1 cellular context compared by ENCODE assay signal in genomic region chrX:120468825-120469525, GRCh38.
TF ChIP-seq lines count a peak whose summit lies in the region.

LAMP2 (minus strand) TSS chrX:120469296; CDS start chrX:120469169, 127 bp downstream.

TF ChIP-seq in HepG2, 621 proteins besides CTCF, POLR2A, EP300 and RAD21 (continued from another document and continues in another):
- 0 out of 2 replicates have a peak, but pooled peaks have one; percentile 41 for TF ChIP-seq ZFP90 (CRISPR knock-in tag; IDR thresholded peaks at IDR 0.05; ENCODE audit: borderline replicate concordance)
- TF ChIP-seq SMAD3 (CRISPR knock-in tag; IDR thresholded peaks at IDR 0.05), result peak; percentile 38; the same call in 1 of the 2 replicates
- no peak for TF ChIP-seq ZKSCAN8 (CRISPR knock-in tag; IDR thresholded peaks at IDR 0.05; ENCODE audit: borderline replicate concordance)
- TF ChIP-seq SALL1 (CRISPR knock-in tag; IDR thresholded peaks at IDR 0.05), result peak; percentile 73
- peak; percentile 74 for TF ChIP-seq ZNF687 (CRISPR knock-in tag; IDR thresholded peaks at IDR 0.05)
- peak; percentile 57 for TF ChIP-seq RBM39 (IDR thresholded peaks at IDR 0.05; ENCODE audit: low read depth, low read length, poor library complexity, severe bottlenecking)
- TF ChIP-seq ZNF160 (CRISPR knock-in tag; IDR thresholded peaks at IDR 0.05), result no peak
- no peak for TF ChIP-seq ZNF12 (CRISPR knock-in tag; IDR thresholded peaks at IDR 0.05)
- 0 out of 2 replicates have a peak, but pooled peaks have one; percentile 16 for TF ChIP-seq HDAC2 (CRISPR knock-in tag; IDR thresholded peaks at IDR 0.05)
- TF ChIP-seq NR2F6 (IDR thresholded peaks at IDR 0.05), result peak; percentile 17; the same call in 1 of the 2 replicates
- TF ChIP-seq NR2F6 (CRISPR knock-in tag; IDR thresholded peaks at IDR 0.05), result no peak
- TF ChIP-seq CC2D1A (CRISPR knock-in tag; IDR thresholded peaks at IDR 0.05), result no peak
- peak; percentile 29; the same call in 1 of the 2 replicates for TF ChIP-seq FOXK1 (CRISPR knock-in tag; IDR thresholded peaks at IDR 0.05; ENCODE audit: borderline replicate concordance, low read depth)
- peak; percentile 74 for TF ChIP-seq TFE3 (CRISPR knock-in tag; IDR thresholded peaks at IDR 0.05)
- 0 out of 2 replicates have a peak, but pooled peaks have one; percentile 23 for TF ChIP-seq ESRRA (CRISPR knock-in tag; IDR thresholded peaks at IDR 0.05; ENCODE audit: low read depth)
- TF ChIP-seq NR2F2 (IDR thresholded peaks at IDR 0.05; ENCODE audit: borderline replicate concordance, low read depth), result peak; percentile 25; the same call in 1 of the 2 replicates
- peak; percentile 25; the same call in 1 of the 2 replicates for TF ChIP-seq NCOA2 (CRISPR knock-in tag; IDR thresholded peaks at IDR 0.05)
- 0 out of 2 replicates have a peak, but pooled peaks have one; percentile 37 for TF ChIP-seq ERF (CRISPR knock-in tag; IDR thresholded peaks at IDR 0.05)
- no peak for TF ChIP-seq AGO1 (IDR thresholded peaks at IDR 0.05; ENCODE audit: low read depth, low read length, poor library complexity, severe bottlenecking)
- TF ChIP-seq ZNF850 (CRISPR knock-in tag; conservative IDR thresholded peaks at IDR 0.05), result no peak
- TF ChIP-seq SKI (IDR thresholded peaks at IDR 0.05; ENCODE audit: partially characterized antibody), result peak; percentile 38
- 0 out of 2 replicates have a peak, but pooled peaks have one; percentile 30 for TF ChIP-seq SPEN (CRISPR knock-in tag; IDR thresholded peaks at IDR 0.05; ENCODE audit: low read depth)
- TF ChIP-seq RNF2 (conservative IDR thresholded peaks at IDR 0.05; ENCODE audit: low read depth), result no peak
- TF ChIP-seq ZFP62 (CRISPR knock-in tag; IDR thresholded peaks at IDR 0.05), result no peak
- TF ChIP-seq SAP130 (CRISPR knock-in tag; IDR thresholded peaks at IDR 0.05; ENCODE audit: low read depth), result peak; percentile 82
- no peak for TF ChIP-seq HOXA7 (CRISPR knock-in tag; IDR thresholded peaks at IDR 0.05)
- peak; percentile 60; the same call in 1 of the 2 replicates for TF ChIP-seq ZNF768 (CRISPR knock-in tag; IDR thresholded peaks at IDR 0.05)
- TF ChIP-seq THRA (CRISPR knock-in tag; IDR thresholded peaks at IDR 0.05; ENCODE audit: borderline replicate concordance), result 0 out of 2 replicates have a peak, but pooled peaks have one; percentile 17
- peak; percentile 57; the same call in 1 of the 2 replicates for TF ChIP-seq ZFP91 (CRISPR knock-in tag; IDR thresholded peaks at IDR 0.05; ENCODE audit: borderline replicate concordance)
- TF ChIP-seq ASH2L (IDR thresholded peaks at IDR 0.05; ENCODE audit: insufficient read length, low read depth, low read length), result peak; percentile 48
- TF ChIP-seq XBP1 (CRISPR knock-in tag; IDR thresholded peaks at IDR 0.05), result no peak
- peak; percentile 65; the same call in 1 of the 2 replicates for TF ChIP-seq PHF20 (CRISPR knock-in tag; IDR thresholded peaks at IDR 0.05)
- TF ChIP-seq AKNA (CRISPR knock-in tag; IDR thresholded peaks at IDR 0.05; ENCODE audit: borderline replicate concordance), result no peak
- no peak for TF ChIP-seq FOXC1 (CRISPR knock-in tag; IDR thresholded peaks at IDR 0.05; ENCODE audit: borderline replicate concordance)
- peak; percentile 52; the same call in 1 of the 2 replicates for TF ChIP-seq SALL2 (CRISPR knock-in tag; IDR thresholded peaks at IDR 0.05)
- TF ChIP-seq PRDM15 (CRISPR knock-in tag; IDR thresholded peaks at IDR 0.05), result 0 out of 2 replicates have a peak, but pooled peaks have one; percentile 28
- TF ChIP-seq ZNF792 (CRISPR knock-in tag; IDR thresholded peaks at IDR 0.05), result peak; percentile 46; the same call in 1 of the 2 replicates
- TF ChIP-seq ZHX1 (CRISPR knock-in tag; IDR thresholded peaks at IDR 0.05; ENCODE audit: low read depth), result no peak
- no peak for TF ChIP-seq TBL1XR1 (IDR thresholded peaks at IDR 0.05; ENCODE audit: borderline replicate concordance, low read length, partially characterized antibody)
